19 cellular contexts compared by ENCODE assay signal in genomic region chr5:138849882-138850281, GRCh38. TPM values are rescaled to one million over a fixed set of nuclear protein-coding genes. Genes with fewer than 3 reads are reported as not detected.
DNase-seq lines count a peak whose midpoint lies in the region; ATAC-seq, FAIRE-seq and TF ChIP-seq lines count a peak whose summit lies in the region.
"Had no signal": no experiment of that assay in that cellular context is flagged by ENCODE, and none has a peak within 500 bp of the region (broad histone marks: within the 10 kb centered on the region; RNA-seq: fewer than 3 reads in every experiment).

No MANE protein-coding gene starts in this region.

- no peaks in the 10 kb centered on the region for H3K9me2 ChIP-seq in GM23338 (ENCODE audit: insufficient read depth)

- no peaks in the 10 kb centered on the region for H3K27me3 Mint-ChIP-seq in GM23338 (ENCODE audit: insufficient read depth, low read depth, poor library complexity)

- TF ChIP-seq CTCF in 22Rv1 (IDR thresholded peaks at IDR 0.05) (no peak), GM23338 (conservative IDR thresholded peaks at IDR 0.05; ENCODE audit: low read depth in 2 of 2) (no peak), K562 (IDR thresholded peaks at IDR 0.05 in 2 of 3, conservative IDR thresholded peaks at IDR 0.05 in 1 of 3; ENCODE audit: insufficient read depth in 2 of 3, low read depth in 1 of 3, low read length in 3 of 3) (no peak)

- H3K4me1 Mint-ChIP-seq in GM23338, result peaks cover 61% of the 10 kb centered on the region

- no peak overlapping the region for H3K4me3 Mint-ChIP-seq in GM23338
- H3K4me3 Mint-ChIP-seq: H9 had no signal

- H3K36me3 ChIP-seq in GM23338 (ENCODE audit: insufficient read depth), result no peaks in the 10 kb centered on the region
- no peaks in the 10 kb centered on the region for H3K36me3 ChIP-seq in K562 (ENCODE audit: control insufficient read depth, insufficient read depth, low read length)
- no peaks in the 10 kb centered on the region for H3K36me3 ChIP-seq in skeletal muscle satellite cell (ENCODE audit: insufficient read depth, low read length)
- H3K36me3 ChIP-seq: BE2C, Peyer's patch, SJCRH30 had no signal

- H3K9me3 ChIP-seq in K562 (replicated peaks; ENCODE audit: control insufficient read depth, insufficient read depth, low read depth, low read length) (no peaks in the 10 kb centered on the region), skeletal muscle satellite cell (replicated peaks; ENCODE audit: low read length) (no peaks in the 10 kb centered on the region)
- H3K9me3 ChIP-seq: BE2C, Peyer's patch, SJCRH30 had no signal

- no peak for TF ChIP-seq RAD21 in K562 (CRISPR knock-in tag; conservative IDR thresholded peaks at IDR 0.05 in 1 of 2, IDR thresholded peaks at IDR 0.05 in 1 of 2)

- no peaks in the 10 kb centered on the region for H3K9me1 ChIP-seq in K562 (ENCODE audit: control insufficient read depth, insufficient read depth, low read length)

- WGBS in K562 (ENCODE audit: insufficient coverage, low coverage, missing lambda C conversion rate), result 79% methylated on average over 1 of the region's 1 CpG

- no peak for TF ChIP-seq POLR2A in K562 (conservative IDR thresholded peaks at IDR 0.05)

- no peak overlapping the region for H3K9ac ChIP-seq in K562 (ENCODE audit: insufficient read depth in 1 of 2, low read depth in 2 of 2, low read length in 2 of 2)
- no peak overlapping the region for H3K9ac ChIP-seq in skeletal muscle satellite cell (ENCODE audit: low read depth, low read length)
- H3K9ac ChIP-seq: KMS-11 had no signal

- H3K27ac ChIP-seq in 22Rv1, result peak overlapping the region; percentile 8; the same call in 1 of the 2 replicates
- H3K27ac ChIP-seq in GM23338 (ENCODE audit: low read depth), result no peak overlapping the region
- no peak overlapping the region for H3K27ac ChIP-seq in K562 (ENCODE audit: extremely low read depth, low read depth, low read length)
- H3K27ac ChIP-seq: HL-60, KMS-11, Peyer's patch, SJCRH30 had no signal

- H2AFZ ChIP-seq in GM23338 (no peak overlapping the region), K562 (ENCODE audit: low read depth, low read length) (no peak overlapping the region)

- no TSS peak for BruUV-seq in K562 (replicated peaks; lab: Mats Ljungman, UMichigan)

- CTCF ChIA-PET in K562 (lab: Yijun Ruan, JAX; ENCODE audit: low intra/inter-chr PET ratio), result no interaction called here

- H4K20me1 ChIP-seq in GM23338 (replicated peaks; ENCODE audit: insufficient read depth), result peaks cover 3% of the 10 kb centered on the region; the same call in 1 of the 2 replicates
- no peaks in the 10 kb centered on the region for H4K20me1 ChIP-seq in K562 (replicated peaks; ENCODE audit: control insufficient read depth, insufficient read depth, low read length)

- peaks cover 53% of the 10 kb centered on the region for H3K4me1 ChIP-seq in GM23338 (ENCODE audit: insufficient read depth)
- H3K4me1 ChIP-seq in K562 (replicated peaks in 1 of 2; ENCODE audit: control insufficient read depth in 2 of 2, insufficient read depth in 2 of 2, low read length in 2 of 2), result no peaks in the 10 kb centered on the region
- H3K4me1 ChIP-seq in skeletal muscle satellite cell (ENCODE audit: control insufficient read depth, insufficient read depth, low read length), result peaks cover 38% of the 10 kb centered on the region
- H3K4me1 ChIP-seq: Peyer's patch, SJCRH30 had no signal

- H3F3A ChIP-seq in GM23338 (replicated peaks; ENCODE audit: low read depth), result no peaks in the 10 kb centered on the region

- DNase-seq in GM23338 (ENCODE audit: low spot score) (no peak), K562 (ENCODE audit: extremely low read depth in 1 of 4, low spot score in 3 of 4) (no peak), NCI-H345 treated with DMSO at 0.1 percent for 48 hours (lab: John Stamatoyannopoulos, UW; ENCODE audit: unreplicated experiment) (no peak)
- DNase-seq in stimulated activated CD4-positive, alpha-beta T cell treated with anti-CD3 and anti-CD28 coated beads, Interleukin-15, amount 100 ng/mL, for 24 hours, result no peak
- DNase-seq in stimulated activated CD4-positive, alpha-beta T cell treated with anti-CD3 and anti-CD28 coated beads, Interleukin-2, amount 100 ng/mL, for 24 hours, result no peak
- DNase-seq: BE2C, DMS79, H9, MV-4-11, NCI-H1105 treated with DMSO at 0.1 percent for 48 hours, NCI-H2029 treated with DMSO at 0.1 percent for 48 hours, Peyer's patch, SJCRH30 had no signal

- H3K79me2 ChIP-seq in GM23338 (replicated peaks; ENCODE audit: insufficient read depth), result peaks cover 91% of the 10 kb centered on the region
- H3K79me2 ChIP-seq in K562 (ENCODE audit: control insufficient read depth, insufficient read depth, low read length), result no peaks in the 10 kb centered on the region

- TF ChIP-seq EP300 in K562 (IDR thresholded peaks at IDR 0.05; ENCODE audit: low read length), result no peak

- no peaks in the 10 kb centered on the region for H3K27me3 ChIP-seq in GM23338 (ENCODE audit: insufficient read depth)
- H3K27me3 ChIP-seq in K562 (ENCODE audit: control insufficient read depth in 2 of 2, insufficient read depth in 2 of 2, low read length in 2 of 2), result no peaks in the 10 kb centered on the region
- no peaks in the 10 kb centered on the region for H3K27me3 ChIP-seq in skeletal muscle satellite cell (ENCODE audit: control insufficient read depth, insufficient read depth, low read length)
- H3K27me3 ChIP-seq: BE2C, Peyer's patch, SJCRH30 had no signal

- H3K4me2 ChIP-seq in GM23338 (0 out of 2 replicates have a peak overlapping the region, but pooled peaks have one; percentile 0), K562 (ENCODE audit: insufficient read depth, low read length) (no peak overlapping the region), skeletal muscle satellite cell (ENCODE audit: low read length) (peak overlapping the region; percentile 11)
- H3K4me2 ChIP-seq: KMS-11 had no signal

- POLR2A ChIA-PET in K562 (lab: Yijun Ruan, JAX), result no interaction called here

- H3K4me3 ChIP-seq in GM23338 (no peak overlapping the region), K562 (no peak overlapping the region), skeletal muscle satellite cell (ENCODE audit: low read length) (no peak overlapping the region)
- H3K4me3 ChIP-seq: Peyer's patch, SJCRH30 had no signal

- in situ Hi-C loops in K562 (cut with MboI), result no loop called here

- no peaks in the 10 kb centered on the region for H3K9me3 Mint-ChIP-seq in GM23338
- H3K9me3 Mint-ChIP-seq: H9 had no signal

- intact Hi-C loops in K562 (cut with micrococcal nuclease), result no loop called here

- H3K27ac Mint-ChIP-seq in GM23338, result no peak overlapping the region

- FAIRE-seq in K562 (lab: Jason Lieb, UNC), result no peak
- FAIRE-seq: D721Med had no signal

- no peaks in the 10 kb centered on the region for H3K36me3 Mint-ChIP-seq in GM23338 (ENCODE audit: low read depth)

- no peak for ATAC-seq in GM23338
- no peak for ATAC-seq in K562

TF ChIP-seq in GM23338, 12 proteins besides CTCF, POLR2A, EP300 and RAD21 (continues in another document):
- TF ChIP-seq NANOG (IDR thresholded peaks at IDR 0.05; ENCODE audit: borderline replicate concordance) (no peak), ZNF114 (CRISPR knock-in tag; IDR thresholded peaks at IDR 0.05) (no peak), EZH2 (IDR thresholded peaks at IDR 0.05; ENCODE audit: low read depth, unreplicated experiment) (no peak), EZH2phosphoT487 (IDR thresholded peaks at IDR 0.05; ENCODE audit: unreplicated experiment) (no peak), JUNB (IDR thresholded peaks at IDR 0.05; ENCODE audit: unreplicated experiment) (no peak), CREB1 (CRISPR knock-in tag; IDR thresholded peaks at IDR 0.05; ENCODE audit: low read depth) (no peak)

TF ChIP-seq in K562, 482 proteins besides CTCF, POLR2A, EP300 and RAD21 (continues in another document):
- no peak for TF ChIP-seq E2F1 (CRISPR knock-in tag; IDR thresholded peaks at IDR 0.05)

RNA-seq across cellular contexts. Expression of gene LRRTM2, which starts 25.3 kb away (rescaled TPM):
- not detected in 2 replicates for total RNA-seq in GM23338 (2014; rRNA removed; shearing (Covaris generic))
- 0.89 and 1.5 TPM in 2 replicates for polyA plus RNA-seq in GM23338 (2016; fragmentation: Nextera tagmentation; extraction: Ambion mirVana)
- total RNA-seq in K562 (2011; cell fraction: chromatin; rRNA removed; ENCODE audit: low replicate concordance), result 0.07 TPM in 1 of 2 replicates, not detected in the other
- total RNA-seq in K562 (2011; cell fraction: nucleolus; rRNA removed), result not detected in 2 replicates
- not detected in 2 replicates for total RNA-seq in K562 (2011; cell fraction: nucleoplasm; rRNA removed)
- under 0.01 TPM in 1 of 2 replicates, not detected in the other for total RNA-seq in K562 (2014; rRNA removed)
- not detected in 2 replicates for total RNA-seq in K562 (2014; rRNA removed; fragmentation: Illumina TruSeq; extraction: Trizol)
- total RNA-seq in K562 (2015; rRNA removed; fragmentation: Illumina TruSeq; extraction: Trizol), result 0.07 TPM in 1 of 2 replicates, not detected in the other
- not detected in 2 replicates for total RNA-seq in K562 (2021)
- 0.03 TPM in 1 of 2 replicates, not detected in the other for polyA plus RNA-seq in K562 (2011; rRNA removed)
- polyA plus RNA-seq in K562 (2011; cell fraction: cytosol; rRNA removed), result not detected in 2 replicates
- polyA plus RNA-seq in K562 (2011; cell fraction: nucleus; rRNA removed), result 0.03 and 0.04 TPM in 2 replicates
- 0.01 and 0.08 TPM in 2 replicates for polyA plus RNA-seq in K562 (2012)
- 0.07 TPM in 1 of 2 replicates, not detected in the other for polyA plus RNA-seq in K562 (2014; fragmentation: Illumina TruSeq; extraction: Trizol)
- polyA plus RNA-seq in K562 (2014; fragmentation: Nextera tagmentation; extraction: Ambion mirVana), result under 1 TPM; 0.01 to 0.03 TPM
- not detected in 2 replicates for polyA plus RNA-seq in K562 (2014; rRNA removed)
- not detected in 2 replicates for polyA minus RNA-seq in K562 (2011; rRNA and poly(A)+ RNA removed)
- polyA minus RNA-seq in K562 (2011; cell fraction: cytosol; rRNA and poly(A)+ RNA removed), result not detected in 2 replicates
- 0.11 TPM in 1 of 2 replicates, not detected in the other for polyA minus RNA-seq in K562 (2011; cell fraction: nucleus; rRNA and poly(A)+ RNA removed)
- 0.66 and 1.3 TPM in 2 replicates for total RNA-seq in skeletal muscle satellite cell (2012; rRNA removed)
- total RNA-seq: H9, HT-29 had no signal
